Comparison of ENCODE assay signal across 8 cellular contexts in the genomic region with DNA sequence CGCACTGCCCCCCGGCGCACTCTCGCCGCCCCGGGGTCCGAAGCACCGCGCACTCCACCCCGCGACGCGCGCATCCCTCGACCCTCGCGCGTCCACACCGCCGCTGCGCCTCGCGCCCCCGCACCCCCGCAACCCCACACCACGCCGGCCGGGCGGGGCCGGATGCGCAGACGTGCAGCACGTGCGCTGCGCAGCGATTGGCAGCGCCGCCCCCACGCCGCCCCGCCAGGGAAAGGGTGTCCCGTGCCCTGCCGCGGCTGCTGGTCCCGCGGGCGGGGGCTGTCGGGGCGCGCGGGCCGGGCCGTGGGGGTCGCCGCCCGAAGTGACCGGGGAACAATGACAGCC. TPM values are rescaled to one million over a fixed set of nuclear protein-coding genes. Genes with fewer than 3 reads are reported as not detected.
A peak's percentile ranks its signal among the peaks of the same experiment; 100 is the strongest.
DNase-seq lines count a peak whose midpoint lies in the region; ATAC-seq lines count a peak whose summit lies in the region.

No MANE protein-coding gene starts in this region.

- H3K4me1 ChIP-seq in duodenal mucosa (ENCODE audit: control insufficient read depth in 1 of 2, insufficient read depth in 2 of 2, low read length in 2 of 2) (peaks cover 31 to 35% of the 10 kb centered on the region in 2 donors), mucosa of stomach (ENCODE audit: control insufficient read depth, insufficient read depth, low read length) (peaks cover 37% of the 10 kb centered on the region)

- H3K36me3 ChIP-seq in H7 (replicated peaks; ENCODE audit: control insufficient read depth, insufficient read depth, low read length) (no peaks in the 10 kb centered on the region), duodenal mucosa (ENCODE audit: control insufficient read depth in 1 of 2, insufficient read depth in 2 of 2, low read length in 2 of 2) (no peaks in the 10 kb centered on the region), mucosa of stomach (ENCODE audit: control insufficient read depth, insufficient read depth, low read length) (no peaks in the 10 kb centered on the region)

- H3K9me3 ChIP-seq in duodenal mucosa (ENCODE audit: control insufficient read depth in 1 of 2, low read length in 2 of 2) (no peaks in the 10 kb centered on the region), mucosa of stomach (ENCODE audit: control insufficient read depth, low read length) (no peaks in the 10 kb centered on the region)

- H3K4me3 ChIP-seq in H7 (ENCODE audit: insufficient read depth, low read depth, low read length), result peak overlapping the region; percentile 59
- peak overlapping the region; percentile 76 for H3K4me3 ChIP-seq in duodenal mucosa (ENCODE audit: low read depth in 1 of 2, low read length in 2 of 2)
- peak overlapping the region; percentile 17 for H3K4me3 ChIP-seq in mucosa of stomach (ENCODE audit: low read length)

- H3K27me3 ChIP-seq in H7 (ENCODE audit: control insufficient read depth, insufficient read depth, low read length) (peaks cover 21% of the 10 kb centered on the region), duodenal mucosa (ENCODE audit: control insufficient read depth in 1 of 2, insufficient read depth in 2 of 2, low read length in 2 of 2) (no peaks in the 10 kb centered on the region), mucosa of stomach (ENCODE audit: control insufficient read depth, insufficient read depth, low read length) (no peaks in the 10 kb centered on the region)

- H3K9ac ChIP-seq in duodenal mucosa (ENCODE audit: low read depth in 1 of 2, low read length in 2 of 2), result peak overlapping the region; percentile 71 to 72
- peak overlapping the region; percentile 77 for H3K9ac ChIP-seq in mucosa of stomach (ENCODE audit: low read length)

- H3K27ac ChIP-seq in duodenal mucosa (ENCODE audit: low read depth, low read length), result peak overlapping the region; percentile 83

- ATAC-seq in GM19397 (IDR thresholded peaks at IDR 0.05; ENCODE audit: unreplicated experiment), result no peak

- DNase-seq in AG20443 (ENCODE audit: low spot score), result peak; percentile 61
- DNase-seq in H7, result peak; percentile 68
- peak; percentile 63 to 69 for DNase-seq in activated CD4-positive, alpha-beta T cell treated with anti-CD3 and anti-CD28 coated beads for 24 hours (ENCODE audit: low read depth in 2 of 2)
- peak; percentile 50 to 78 for DNase-seq in stimulated activated CD8-positive, alpha-beta memory T cell treated with anti-CD3 and anti-CD28 coated beads, Interleukin-7, amount 100 ng/mL, for 4 hours (ENCODE audit: low read depth in 2 of 2)
- DNase-seq in medulla oblongata (ENCODE audit: extremely low spot score), result no peak

RNA-seq across cellular contexts. Expression of a gene that starts 53.7 kb away (rescaled TPM):
- total RNA-seq in H7 (2014; rRNA removed; shearing (Covaris generic)), result 5.5 and 7.1 TPM in 2 replicates

Comparison
In these comparisons a context has a peak if more than half of its experiments do, and no peak if none do; other contexts are left out.
1. H3K4me3 ChIP-seq: peak in every context shown above with its lines; median percentile 76 in duodenal mucosa; 59 in H7; 17 in mucosa of stomach.